In the genomic region with DNA sequence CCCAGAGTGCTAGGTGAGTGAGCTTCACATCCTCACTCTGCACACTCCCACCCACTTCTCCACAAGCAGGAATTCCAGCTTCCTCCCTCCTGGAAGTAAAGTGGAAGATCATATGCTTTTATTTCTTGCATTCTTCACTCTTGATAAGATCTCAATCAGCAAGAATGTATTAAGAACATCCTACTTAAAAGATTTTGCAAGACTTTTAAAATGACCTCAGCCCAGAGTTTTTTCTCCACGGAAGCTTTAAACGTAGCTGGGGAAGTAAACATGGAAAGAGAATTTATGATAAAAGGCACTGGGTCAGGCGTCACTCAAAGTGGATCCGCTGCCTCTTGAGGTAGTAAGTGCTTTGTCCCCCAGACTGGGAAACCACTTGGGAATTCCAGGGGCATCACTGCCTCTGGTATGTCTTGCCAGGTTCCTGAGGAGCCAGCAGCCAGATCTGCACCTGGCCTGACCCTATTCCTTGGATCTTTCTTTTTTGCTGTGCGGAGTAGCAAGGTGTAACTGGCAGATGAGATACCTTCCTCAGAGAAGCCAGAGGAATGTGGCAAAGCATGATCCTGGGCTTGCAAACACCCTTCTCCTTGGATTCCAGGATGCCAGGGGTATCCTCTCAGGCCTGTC, we compare ENCODE assay signal across 20 cellular contexts. TPM values are rescaled to one million over a fixed set of nuclear protein-coding genes. Genes with fewer than 3 reads are reported as not detected.
DNase-seq lines count a peak whose midpoint lies in the region; ATAC-seq, FAIRE-seq and TF ChIP-seq lines count a peak whose summit lies in the region.
"Had no signal": no experiment of that assay in that cellular context is flagged by ENCODE, and none has a peak within 500 bp of the region (broad histone marks: within the 10 kb centered on the region; RNA-seq: fewer than 3 reads in every experiment).

No MANE protein-coding gene starts in this region.

- H2AFZ ChIP-seq in astrocyte (ENCODE audit: low read depth, low read length) (no peak overlapping the region), mesenchymal stem cell (ENCODE audit: low read depth, low read length) (no peak overlapping the region)

- no peak overlapping the region for H3K4ac ChIP-seq in mesenchymal stem cell (ENCODE audit: low read depth in 1 of 2, low read length in 2 of 2)

- no peaks in the 10 kb centered on the region for H3K9me3 Mint-ChIP-seq in astrocyte (ENCODE audit: unreplicated experiment)
- H3K9me3 Mint-ChIP-seq: activated naive CD4-positive, alpha-beta T cell treated with anti-CD3 and anti-CD28 coated beads, Interleukin-2, amount 50 U/mL, for 72 hours; IgD-negative memory B cell; memory B cell had no signal

- ATAC-seq in left ventricle myocardium superior (no peak), GM21515 (IDR thresholded peaks at IDR 0.05; ENCODE audit: unreplicated experiment) (no peak)
- ATAC-seq: activated naive CD4-positive, alpha-beta T cell treated with anti-CD3 and anti-CD28 coated beads, Interleukin-2, amount 50 U/mL, for 72 hours; upper lobe of right lung had no signal

- no peaks in the 10 kb centered on the region for H4K20me1 ChIP-seq in astrocyte (ENCODE audit: insufficient read depth, low read length)

- 65% methylated on average over 5 of the region's 5 CpGs for WGBS in mesenchymal stem cell
- 36 to 50% methylated on average over 5 of the region's 5 CpGs for WGBS in thyroid gland, 2 donors

- no peak overlapping the region for H2AK5ac ChIP-seq in mesenchymal stem cell (ENCODE audit: low read length, severe bottlenecking)

- H2BK120ac ChIP-seq in mesenchymal stem cell (ENCODE audit: low read depth, low read length), result no peak overlapping the region

- H3K9me3 ChIP-seq in astrocyte (ENCODE audit: insufficient read depth, low read depth, low read length), result peaks cover 3% of the 10 kb centered on the region
- H3K9me3 ChIP-seq in mesenchymal stem cell (ENCODE audit: control insufficient read depth, low read length), result no peaks in the 10 kb centered on the region
- H3K9me3 ChIP-seq in thyroid gland, result no peaks in the 10 kb centered on the region
- H3K9me3 ChIP-seq: upper lobe of right lung had no signal

- intact Hi-C loops in cardiac septum (cut with DNase I), result no loop called here
- intact Hi-C loops in left ventricle myocardium superior (cut with micrococcal nuclease), result no loop called here
- intact Hi-C loops in thyroid gland (cut with DNase I), result loop anchor here (10.0 kb wide), 1 partner anchor 116 kb away; no protein-coding TSS in a partner anchor

- H3K4me3 ChIP-seq in astrocyte (ENCODE audit: insufficient read depth, low read depth, low read length) (no peak overlapping the region), mesenchymal stem cell (ENCODE audit: insufficient read depth in 1 of 2, low read depth in 1 of 2, low read length in 2 of 2) (no peak overlapping the region), thyroid gland (replicated peaks in 1 of 3) (no peak overlapping the region)
- H3K4me3 ChIP-seq: upper lobe of right lung had no signal

- H3K4me1 ChIP-seq in astrocyte (ENCODE audit: insufficient read depth, low read length) (peaks cover 7% of the 10 kb centered on the region), mesenchymal stem cell (ENCODE audit: control insufficient read depth, insufficient read depth, low read depth, low read length) (peaks cover 2% of the 10 kb centered on the region), thyroid gland (peaks cover 3 to 5% of the 10 kb centered on the region in 2 donors)

- no peak overlapping the region for H3K18ac ChIP-seq in mesenchymal stem cell (ENCODE audit: low read depth in 1 of 2, low read length in 2 of 2)

- H4K91ac ChIP-seq in mesenchymal stem cell (ENCODE audit: low read length), result peak overlapping the region; percentile 50

- TF ChIP-seq CTCF in astrocyte (IDR thresholded peaks at IDR 0.05; ENCODE audit: insufficient read depth, low read depth, low read length), result no peak
- no peak for TF ChIP-seq CTCF in thyroid gland (IDR thresholded peaks at IDR 0.05)

- no peaks in the 10 kb centered on the region for H3K4me1 Mint-ChIP-seq in astrocyte (ENCODE audit: low read depth, unreplicated experiment)

- no peak for TF ChIP-seq POLR2A in thyroid gland (IDR thresholded peaks at IDR 0.05)
- TF ChIP-seq POLR2A in erythroblast (IDR thresholded peaks at IDR 0.05; ENCODE audit: low read length), result no peak

- H3K4me2 ChIP-seq in astrocyte (ENCODE audit: low read length) (no peak overlapping the region), mesenchymal stem cell (ENCODE audit: low read length, poor library complexity, severe bottlenecking) (no peak overlapping the region)

- H3K14ac ChIP-seq in mesenchymal stem cell (ENCODE audit: low read length in 2 of 2), result no peak overlapping the region

- no peaks in the 10 kb centered on the region for H3K79me1 ChIP-seq in mesenchymal stem cell (replicated peaks; ENCODE audit: low read length, poor library complexity, severe bottlenecking)

- FAIRE-seq in astrocyte (lab: Jason Lieb, UNC), result no peak
- FAIRE-seq: frontal cortex, GM12891 had no signal

- no peaks in the 10 kb centered on the region for H3K36me3 Mint-ChIP-seq in astrocyte (ENCODE audit: low read depth, unreplicated experiment)
- H3K36me3 Mint-ChIP-seq: activated naive CD4-positive, alpha-beta T cell treated with anti-CD3 and anti-CD28 coated beads, Interleukin-2, amount 50 U/mL, for 72 hours; memory B cell had no signal

- no peak overlapping the region for H4K8ac ChIP-seq in mesenchymal stem cell (ENCODE audit: low read length)

- H3K27ac ChIP-seq in astrocyte (ENCODE audit: low read depth, low read length) (no peak overlapping the region), mesenchymal stem cell (ENCODE audit: low read length, poor library complexity, severe bottlenecking) (no peak overlapping the region), thyroid gland (no peak overlapping the region)
- H3K27ac ChIP-seq: upper lobe of right lung had no signal

- no peak overlapping the region for H2BK15ac ChIP-seq in mesenchymal stem cell (ENCODE audit: low read depth, poor library complexity, severe bottlenecking)

- no peaks in the 10 kb centered on the region for H3K79me2 ChIP-seq in astrocyte (ENCODE audit: insufficient read depth, low read length)

- H3K27me3 Mint-ChIP-seq in astrocyte (ENCODE audit: low read depth, unreplicated experiment), result peaks cover 60% of the 10 kb centered on the region

- H3K27me3 ChIP-seq in astrocyte (ENCODE audit: insufficient read depth, low read length) (peaks cover 3% of the 10 kb centered on the region), mesenchymal stem cell (ENCODE audit: control insufficient read depth in 1 of 2, insufficient read depth in 1 of 2, low read length in 2 of 2) (peaks cover 0 to 55% of the 10 kb centered on the region in 2 experiments), thyroid gland (no peaks in the 10 kb centered on the region)
- H3K27me3 ChIP-seq: upper lobe of right lung had no signal

- no peak overlapping the region for H3K4me3 Mint-ChIP-seq in astrocyte (ENCODE audit: unreplicated experiment)
- H3K4me3 Mint-ChIP-seq: IgD-negative memory B cell, memory B cell had no signal

- H2BK5ac ChIP-seq in mesenchymal stem cell (ENCODE audit: low read depth, low read length, poor library complexity, severe bottlenecking), result no peak overlapping the region

- no peak overlapping the region for H2BK12ac ChIP-seq in mesenchymal stem cell (ENCODE audit: low read length in 2 of 2)

- H3K23ac ChIP-seq in mesenchymal stem cell (ENCODE audit: low read length in 2 of 2), result no peak overlapping the region

- H3K27ac Mint-ChIP-seq in astrocyte (ENCODE audit: unreplicated experiment), result no peak overlapping the region
- H3K27ac Mint-ChIP-seq: activated naive CD4-positive, alpha-beta T cell treated with anti-CD3 and anti-CD28 coated beads, Interleukin-2, amount 50 U/mL, for 72 hours; IgD-negative memory B cell; memory B cell had no signal

- H3K36me3 ChIP-seq in astrocyte (ENCODE audit: insufficient read depth, low read length), result no peaks in the 10 kb centered on the region
- no peaks in the 10 kb centered on the region for H3K36me3 ChIP-seq in mesenchymal stem cell (ENCODE audit: control insufficient read depth in 1 of 2, insufficient read depth in 2 of 2, low read depth in 1 of 2, low read length in 2 of 2)
- H3K36me3 ChIP-seq in thyroid gland, result no peaks in the 10 kb centered on the region
- H3K36me3 ChIP-seq: upper lobe of right lung had no signal

- DNase-seq in cardiac septum (ENCODE audit: low spot score) (peak; percentile 31), left ventricle myocardium superior (no peak), astrocyte (ENCODE audit: low read depth) (peak; percentile 17), mesenchymal stem cell (peak; percentile 15), ureter (ENCODE audit: low spot score) (peak; percentile 24), thyroid gland (no peak), erythroblast (lab: John Stamatoyannopoulos, UW) (no peak)
- DNase-seq: activated CD4-positive, alpha-beta T cell treated with anti-CD3 and anti-CD28 coated beads for 48 hours; activated T-cell treated with anti-CD3 and anti-CD28 coated beads, Interleukin-2, amount 50 U/mL, for 1 hour; effector memory CD4-positive, alpha-beta T cell; HCEC 1CT; NCI-H2081; SHP77 treated with DMSO at 0.1 percent for 48 hours; upper lobe of right lung had no signal

- no peak overlapping the region for H3K9ac ChIP-seq in astrocyte (ENCODE audit: low read length)
- H3K9ac ChIP-seq in mesenchymal stem cell (ENCODE audit: low read length), result no peak overlapping the region

RNA-seq across cellular contexts. Expression of a gene that starts 33.9 kb away (rescaled TPM):
- total RNA-seq in cardiac septum (195 TPM), left ventricle myocardium superior (209 TPM), astrocyte (15.7 and 17.8 TPM in 2 replicates), ureter (28.6 TPM), thyroid gland (10 to 100 TPM; 13.6 to 22.4 (median 16.9) TPM)
- polyA plus RNA-seq in mesenchymal stem cell (2013, experiment 1 of 2), result 7.4 TPM
- polyA plus RNA-seq in mesenchymal stem cell (2013, experiment 2 of 2), result 7.5 TPM

Comparison
In these comparisons a context has a peak if more than half of its experiments do, and no peak if none do; other contexts are left out.
1. DNase-seq: peak in cardiac septum (single experiment), astrocyte (single experiment), mesenchymal stem cell (single experiment) and ureter (single experiment); none in left ventricle myocardium superior (single experiment), thyroid gland (0 of 2) and erythroblast (0 of 2).